8 cellular contexts compared by ENCODE assay signal in genomic region chr9:83817011-83817355, GRCh38. TPM values are rescaled to one million over a fixed set of nuclear protein-coding genes. Genes with fewer than 3 reads are reported as not detected.
DNase-seq lines count a peak whose midpoint lies in the region; ATAC-seq and TF ChIP-seq lines count a peak whose summit lies in the region.
"Not testable (repeated sequence)": the region's sequence is repeated elsewhere in the genome, so short reads cannot be mapped to it uniquely, and the experiment has no call there.

No MANE protein-coding gene starts in this region.

- peak overlapping the region; percentile 69 for H3K4me3 ChIP-seq in CD4-positive, CD25-positive, alpha-beta regulatory T cell (ENCODE audit: low read depth, low read length)
- H3K4me3 ChIP-seq in HAP-1 (peak overlapping the region; percentile 47), iPS-18c (ENCODE audit: insufficient read depth, low read depth, low read length) (peak overlapping the region; percentile 63)

- not testable (repeated sequence) for H3K9me3 ChIP-seq in CD4-positive, CD25-positive, alpha-beta regulatory T cell (ENCODE audit: control insufficient read depth in 2 of 2, low read length in 2 of 2); HAP-1; iPS-18c (ENCODE audit: control insufficient read depth, insufficient read depth, low read length)

- DNase-seq in CD4-positive, CD25-positive, alpha-beta regulatory T cell, result peak in 1 of 3 donors; percentile 37
- DNase-seq in HAP-1 (ENCODE audit: low spot score in 2 of 2) (peak in 1 of 2 experiments; percentile 43), NCI-H69 (lab: John Stamatoyannopoulos, UW) (peak; percentile 82)
- DNase-seq in activated CD8-positive, alpha-beta T cell treated with anti-CD3 and anti-CD28 coated beads for 36 hours, result peak; percentile 36
- not testable (repeated sequence) for DNase-seq in chondrocyte (ENCODE audit: low spot score); osteocyte (ENCODE audit: extremely low spot score, unreplicated experiment); stimulated activated effector memory CD8-positive, alpha-beta T cell treated with anti-CD3 and anti-CD28 coated beads, Interleukin-12 subunit alpha, Interleukin-12 subunit beta, amount 100 ng/mL, for 72 hours (ENCODE audit: low spot score in 2 of 2)

- H3K36me3 ChIP-seq in CD4-positive, CD25-positive, alpha-beta regulatory T cell (ENCODE audit: control insufficient read depth, insufficient read depth, low read length); HAP-1 (replicated peaks): not testable (repeated sequence)

- H3K9me3 Mint-ChIP-seq in CD4-positive, CD25-positive, alpha-beta regulatory T cell; activated CD8-positive, alpha-beta T cell treated with anti-CD3 and anti-CD28 coated beads for 36 hours; chondrocyte (ENCODE audit: low read depth); osteocyte (ENCODE audit: unreplicated experiment); stimulated activated effector memory CD8-positive, alpha-beta T cell treated with anti-CD3 and anti-CD28 coated beads, Interleukin-12 subunit alpha, Interleukin-12 subunit beta, amount 100 ng/mL, for 72 hours: not testable (repeated sequence)

- H3K27me3 ChIP-seq in CD4-positive, CD25-positive, alpha-beta regulatory T cell (ENCODE audit: control insufficient read depth, insufficient read depth, low read length); HAP-1 (ENCODE audit: low read depth): not testable (repeated sequence)

- peak overlapping the region; percentile 78 for H3K27ac ChIP-seq in CD4-positive, CD25-positive, alpha-beta regulatory T cell (ENCODE audit: insufficient read depth, low read length, poor library complexity, severe bottlenecking)

- intact Hi-C loops in activated CD8-positive, alpha-beta T cell treated with anti-CD3 and anti-CD28 coated beads for 36 hours (cut with micrococcal nuclease), result not testable (repeated sequence)

- not testable (repeated sequence) for TF ChIP-seq CTCF in activated CD8-positive, alpha-beta T cell treated with anti-CD3 and anti-CD28 coated beads for 36 hours (IDR thresholded peaks at IDR 0.05); chondrocyte (IDR thresholded peaks at IDR 0.05); osteocyte (IDR thresholded peaks at IDR 0.05)

- H3K4me3 Mint-ChIP-seq in CD4-positive, CD25-positive, alpha-beta regulatory T cell, result peak overlapping the region; percentile 87 to 94 (median 90)
- peak overlapping the region; percentile 76 for H3K4me3 Mint-ChIP-seq in activated CD8-positive, alpha-beta T cell treated with anti-CD3 and anti-CD28 coated beads for 36 hours
- H3K4me3 Mint-ChIP-seq in chondrocyte (ENCODE audit: unreplicated experiment) (peak overlapping the region; percentile 73), osteocyte (ENCODE audit: unreplicated experiment) (peak overlapping the region; percentile 70)
- H3K4me3 Mint-ChIP-seq in stimulated activated effector memory CD8-positive, alpha-beta T cell treated with anti-CD3 and anti-CD28 coated beads, Interleukin-12 subunit alpha, Interleukin-12 subunit beta, amount 100 ng/mL, for 72 hours, result peak overlapping the region; percentile 73

- not testable (repeated sequence) for ATAC-seq in CD4-positive, CD25-positive, alpha-beta regulatory T cell (ENCODE audit: low read depth in 2 of 2); stimulated activated effector memory CD8-positive, alpha-beta T cell treated with anti-CD3 and anti-CD28 coated beads, Interleukin-12 subunit alpha, Interleukin-12 subunit beta, amount 100 ng/mL, for 72 hours
- ATAC-seq in activated CD8-positive, alpha-beta T cell treated with anti-CD3 and anti-CD28 coated beads for 36 hours, result peak; percentile 6

- H3K4me1 Mint-ChIP-seq in CD4-positive, CD25-positive, alpha-beta regulatory T cell, result peaks cover 11 to 17% (median 14%) of the 10 kb centered on the region in 4 donors
- H3K4me1 Mint-ChIP-seq in activated CD8-positive, alpha-beta T cell treated with anti-CD3 and anti-CD28 coated beads for 36 hours (ENCODE audit: low read depth); chondrocyte (ENCODE audit: low read depth); osteocyte (ENCODE audit: unreplicated experiment): not testable (repeated sequence)
- peaks cover 14% of the 10 kb centered on the region for H3K4me1 Mint-ChIP-seq in stimulated activated effector memory CD8-positive, alpha-beta T cell treated with anti-CD3 and anti-CD28 coated beads, Interleukin-12 subunit alpha, Interleukin-12 subunit beta, amount 100 ng/mL, for 72 hours

- in situ Hi-C loops in HAP-1 (cut with MboI; ENCODE audit: low sequenced_read_pairs), result not testable (repeated sequence)

- peak overlapping the region; percentile 51 to 90 (median 78) for H3K27ac Mint-ChIP-seq in CD4-positive, CD25-positive, alpha-beta regulatory T cell
- H3K27ac Mint-ChIP-seq in activated CD8-positive, alpha-beta T cell treated with anti-CD3 and anti-CD28 coated beads for 36 hours, result peak overlapping the region; percentile 54
- H3K27ac Mint-ChIP-seq in chondrocyte (ENCODE audit: unreplicated experiment); osteocyte (ENCODE audit: unreplicated experiment): not testable (repeated sequence)
- H3K27ac Mint-ChIP-seq in stimulated activated effector memory CD8-positive, alpha-beta T cell treated with anti-CD3 and anti-CD28 coated beads, Interleukin-12 subunit alpha, Interleukin-12 subunit beta, amount 100 ng/mL, for 72 hours, result peak overlapping the region; percentile 84

- POLR2A ChIA-PET in activated CD8-positive, alpha-beta T cell treated with anti-CD3 and anti-CD28 coated beads for 36 hours (lab: Charles Lee), result not testable (repeated sequence)

- not testable (repeated sequence) for H3K4me1 ChIP-seq in CD4-positive, CD25-positive, alpha-beta regulatory T cell (ENCODE audit: control insufficient read depth, insufficient read depth, low read length, poor library complexity, severe bottlenecking); HAP-1

- not testable (repeated sequence) for H3K36me3 Mint-ChIP-seq in CD4-positive, CD25-positive, alpha-beta regulatory T cell; activated CD8-positive, alpha-beta T cell treated with anti-CD3 and anti-CD28 coated beads for 36 hours (ENCODE audit: low read depth); chondrocyte (ENCODE audit: low read depth); osteocyte (ENCODE audit: unreplicated experiment); stimulated activated effector memory CD8-positive, alpha-beta T cell treated with anti-CD3 and anti-CD28 coated beads, Interleukin-12 subunit alpha, Interleukin-12 subunit beta, amount 100 ng/mL, for 72 hours

- not testable (repeated sequence) for H3K27me3 Mint-ChIP-seq in CD4-positive, CD25-positive, alpha-beta regulatory T cell; activated CD8-positive, alpha-beta T cell treated with anti-CD3 and anti-CD28 coated beads for 36 hours; chondrocyte (ENCODE audit: low read depth); osteocyte (ENCODE audit: unreplicated experiment)

- CTCF ChIA-PET in activated CD8-positive, alpha-beta T cell treated with anti-CD3 and anti-CD28 coated beads for 36 hours (lab: Charles Lee), result not testable (repeated sequence)

RNA-seq across cellular contexts. Expression of gene GKAP1, which starts 0.6 kb away (rescaled TPM):
- 6.7 TPM for total RNA-seq in CD4-positive, CD25-positive, alpha-beta regulatory T cell
- polyA plus RNA-seq in CD4-positive, CD25-positive, alpha-beta regulatory T cell, result 1 to 10 TPM; 1.6 to 5.1 (median 3.7) TPM
- 1 to 10 TPM; 3.9 to 4.4 TPM for total RNA-seq in activated CD8-positive, alpha-beta T cell treated with anti-CD3 and anti-CD28 coated beads for 36 hours
- total RNA-seq in chondrocyte, result 1.7 to 2.6 TPM (median 1.9 TPM) in 3 replicates
- 1.8 and 2.0 TPM in 2 replicates for total RNA-seq in osteocyte
